Comparison of ENCODE assay signal across 1 cellular context in genomic region chr5:64201986-64202385, GRCh38.
TF ChIP-seq lines count a peak whose summit lies in the region.

No MANE protein-coding gene starts in this region.

TF ChIP-seq in K562, 482 proteins besides CTCF, POLR2A, EP300 and RAD21 (continued from another document):
- TF ChIP-seq CEBPZ (IDR thresholded peaks at IDR 0.05; ENCODE audit: borderline replicate concordance, low read depth, low read length) (no peak), HMGN3 (IDR thresholded peaks at IDR 0.05; ENCODE audit: borderline replicate concordance, extremely low read depth, insufficient read length, low read depth, low read length) (no peak), CHD2 (IDR thresholded peaks at IDR 0.05; ENCODE audit: low read depth, low read length) (no peak), ZNF584 (CRISPR knock-in tag; IDR thresholded peaks at IDR 0.05; ENCODE audit: low read depth) (no peak), MYNN (IDR thresholded peaks at IDR 0.05) (no peak), MYNN (CRISPR knock-in tag; IDR thresholded peaks at IDR 0.05) (no peak)
- TF ChIP-seq, protein P1, sequence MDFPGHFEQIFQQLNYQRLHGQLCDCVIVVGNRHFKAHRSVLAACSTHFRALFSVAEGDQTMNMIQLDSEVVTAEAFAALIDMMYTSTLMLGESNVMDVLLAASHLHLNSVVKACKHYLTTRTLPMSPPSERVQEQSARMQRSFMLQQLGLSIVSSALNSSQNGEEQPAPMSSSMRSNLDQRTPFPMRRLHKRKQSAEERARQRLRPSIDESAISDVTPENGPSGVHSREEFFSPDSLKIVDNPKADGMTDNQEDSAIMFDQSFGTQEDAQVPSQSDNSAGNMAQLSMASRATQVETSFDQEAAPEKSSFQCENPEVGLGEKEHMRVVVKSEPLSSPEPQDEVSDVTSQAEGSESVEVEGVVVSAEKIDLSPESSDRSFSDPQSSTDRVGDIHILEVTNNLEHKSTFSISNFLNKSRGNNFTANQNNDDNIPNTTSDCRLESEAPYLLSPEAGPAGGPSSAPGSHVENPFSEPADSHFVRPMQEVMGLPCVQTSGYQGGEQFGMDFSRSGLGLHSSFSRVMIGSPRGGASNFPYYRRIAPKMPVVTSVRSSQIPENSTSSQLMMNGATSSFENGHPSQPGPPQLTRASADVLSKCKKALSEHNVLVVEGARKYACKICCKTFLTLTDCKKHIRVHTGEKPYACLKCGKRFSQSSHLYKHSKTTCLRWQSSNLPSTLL (IDR thresholded peaks at IDR 0.05), result no peak
